14 cellular contexts compared by ENCODE assay signal in the genomic region with DNA sequence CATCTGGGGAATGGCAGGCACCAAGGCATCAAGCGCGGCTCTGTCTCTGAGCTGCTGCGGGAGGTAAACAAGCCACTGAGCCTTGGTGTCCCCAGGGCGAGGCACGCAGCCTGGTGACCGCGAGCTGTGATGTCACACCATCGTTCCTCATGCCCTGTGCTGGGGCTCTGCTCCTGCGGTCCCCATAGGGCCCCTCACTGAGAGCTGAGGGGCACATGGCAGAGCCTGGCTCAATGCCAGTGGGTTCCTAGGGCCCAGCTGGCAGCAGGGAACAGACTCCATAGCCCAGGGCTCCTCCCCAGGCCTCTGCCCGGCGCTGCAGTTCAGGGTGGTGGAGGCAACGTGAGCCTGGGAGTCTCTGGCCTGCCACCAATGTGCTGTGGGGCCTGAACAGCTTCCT. TPM values are rescaled to one million over a fixed set of nuclear protein-coding genes. Genes with fewer than 3 reads are reported as not detected.
"Had no signal": no experiment of that assay in that cellular context is flagged by ENCODE, and none has a peak within 500 bp of the region (broad histone marks: within the 10 kb centered on the region; RNA-seq: fewer than 3 reads in every experiment).

No MANE protein-coding gene starts in this region.

- ATAC-seq: activated T-cell treated with anti-CD3 and anti-CD28 coated beads, Interleukin-2, amount 50 U/mL, for 4 hours; stimulated activated naive CD8-positive, alpha-beta T cell treated with anti-CD3 and anti-CD28 coated beads, Interleukin-15, Interleukin-2, amounts not matched to agents 100 U/mL and 50 U/mL, for 24 hours had no signal

- DNase-seq: activated CD4-positive, alpha-beta memory T cell treated with anti-CD3 and anti-CD28 coated beads for 36 hours; activated gamma-delta T cell; activated naive CD8-positive, alpha-beta T cell treated with anti-CD3 and anti-CD28 coated beads for 36 hours; activated T-cell treated with anti-CD3 and anti-CD28 coated beads, Interleukin-2, amount 50 U/mL, for 4 hours; anterior cingulate cortex; cerebellar nuclear complex; endodermal cell; erythroblast; hippocampal formation; stimulated activated CD4-positive, alpha-beta T cell treated with anti-CD3 and anti-CD28 coated beads, Interleukin-4, amount 100 ng/mL, for 1 hour; stimulated activated CD8-positive, alpha-beta memory T cell treated with anti-CD3 and anti-CD28 coated beads, Interleukin-4, amount 100 ng/mL, for 48 hours; stimulated activated naive CD8-positive, alpha-beta T cell treated with anti-CD3 and anti-CD28 coated beads, Interleukin-15, Interleukin-2, amounts not matched to agents 100 U/mL and 50 U/mL, for 24 hours had no signal

- H3K27ac ChIP-seq: pancreas, upper lobe of left lung had no signal

RNA-seq across cellular contexts. Expression of a gene that starts 22.6 kb away (rescaled TPM):
- total RNA-seq: activated CD4-positive, alpha-beta memory T cell treated with anti-CD3 and anti-CD28 coated beads for 36 hours; activated naive CD8-positive, alpha-beta T cell treated with anti-CD3 and anti-CD28 coated beads for 36 hours had no signal
